1 cellular context compared by ENCODE assay signal in genomic region chr1:167121375-167122120, GRCh38.
TF ChIP-seq lines count a peak whose summit lies in the region.

No MANE protein-coding gene starts in this region.

TF ChIP-seq in HepG2, 621 proteins besides CTCF, POLR2A, EP300 and RAD21:
- TF ChIP-seq, protein P1, sequence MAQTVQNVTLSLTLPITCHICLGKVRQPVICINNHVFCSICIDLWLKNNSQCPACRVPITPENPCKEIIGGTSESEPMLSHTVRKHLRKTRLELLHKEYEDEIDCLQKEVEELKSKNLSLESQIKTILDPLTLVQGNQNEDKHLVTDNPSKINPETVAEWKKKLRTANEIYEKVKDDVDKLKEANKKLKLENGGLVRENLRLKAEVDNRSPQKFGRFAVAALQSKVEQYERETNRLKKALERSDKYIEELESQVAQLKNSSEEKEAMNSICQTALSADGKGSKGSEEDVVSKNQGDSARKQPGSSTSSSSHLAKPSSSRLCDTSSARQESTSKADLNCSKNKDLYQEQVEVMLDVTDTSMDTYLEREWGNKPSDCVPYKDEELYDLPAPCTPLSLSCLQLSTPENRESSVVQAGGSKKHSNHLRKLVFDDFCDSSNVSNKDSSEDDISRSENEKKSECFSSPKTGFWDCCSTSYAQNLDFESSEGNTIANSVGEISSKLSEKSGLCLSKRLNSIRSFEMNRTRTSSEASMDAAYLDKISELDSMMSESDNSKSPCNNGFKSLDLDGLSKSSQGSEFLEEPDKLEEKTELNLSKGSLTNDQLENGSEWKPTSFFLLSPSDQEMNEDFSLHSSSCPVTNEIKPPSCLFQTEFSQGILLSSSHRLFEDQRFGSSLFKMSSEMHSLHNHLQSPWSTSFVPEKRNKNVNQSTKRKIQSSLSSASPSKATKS (CRISPR knock-in tag; IDR thresholded peaks at IDR 0.05): no peak
- no peak for TF ChIP-seq MEIS2 (CRISPR knock-in tag; IDR thresholded peaks at IDR 0.05)
- no peak for TF ChIP-seq TERF1 (CRISPR knock-in tag; IDR thresholded peaks at IDR 0.05)
- TF ChIP-seq, protein P2, sequence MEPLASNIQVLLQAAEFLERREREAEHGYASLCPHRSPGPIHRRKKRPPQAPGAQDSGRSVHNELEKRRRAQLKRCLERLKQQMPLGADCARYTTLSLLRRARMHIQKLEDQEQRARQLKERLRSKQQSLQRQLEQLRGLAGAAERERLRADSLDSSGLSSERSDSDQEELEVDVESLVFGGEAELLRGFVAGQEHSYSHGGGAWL (CRISPR knock-in tag; IDR thresholded peaks at IDR 0.05): no peak
- TF ChIP-seq ISX (CRISPR knock-in tag; conservative IDR thresholded peaks at IDR 0.05): no peak
- no peak for TF ChIP-seq SMAD9 (CRISPR knock-in tag; IDR thresholded peaks at IDR 0.05)
- TF ChIP-seq, protein P3, sequence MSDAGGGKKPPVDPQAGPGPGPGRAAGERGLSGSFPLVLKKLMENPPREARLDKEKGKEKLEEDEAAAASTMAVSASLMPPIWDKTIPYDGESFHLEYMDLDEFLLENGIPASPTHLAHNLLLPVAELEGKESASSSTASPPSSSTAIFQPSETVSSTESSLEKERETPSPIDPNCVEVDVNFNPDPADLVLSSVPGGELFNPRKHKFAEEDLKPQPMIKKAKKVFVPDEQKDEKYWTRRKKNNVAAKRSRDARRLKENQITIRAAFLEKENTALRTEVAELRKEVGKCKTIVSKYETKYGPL (CRISPR knock-in tag; IDR thresholded peaks at IDR 0.05): no peak
- TF ChIP-seq JUN (CRISPR knock-in tag; IDR thresholded peaks at IDR 0.05): no peak
- TF ChIP-seq CCAR2 (optimal IDR thresholded peaks at IDR 0.05; ENCODE audit: low read depth, low read length): no peak
- TF ChIP-seq HIVEP1 (CRISPR knock-in tag; IDR thresholded peaks at IDR 0.05): no peak
- no peak for TF ChIP-seq ZBTB21 (CRISPR knock-in tag; IDR thresholded peaks at IDR 0.05)
- TF ChIP-seq MXD4 (CRISPR knock-in tag; IDR thresholded peaks at IDR 0.05): no peak
TF ChIP-seq in HepG2: peak in this region for 0.
